26 cellular contexts compared by ENCODE assay signal in genomic region chr3:146546366-146546965, GRCh38. TPM values are rescaled to one million over a fixed set of nuclear protein-coding genes. Genes with fewer than 3 reads are reported as not detected.
DNase-seq lines count a peak whose midpoint lies in the region; ATAC-seq lines count a peak whose summit lies in the region.
"Had no signal": no experiment of that assay in that cellular context is flagged by ENCODE, and none has a peak within 500 bp of the region (broad histone marks: within the 10 kb centered on the region; RNA-seq: fewer than 3 reads in every experiment).

No MANE protein-coding gene starts in this region.

- no peak overlapping the region for H4K8ac ChIP-seq in trophoblast cell (ENCODE audit: low read depth, low read length)

- peaks cover 2 to 3% of the 10 kb centered on the region in 2 experiments for H3K4me1 ChIP-seq in trophoblast cell (ENCODE audit: control insufficient read depth in 1 of 2, insufficient read depth in 2 of 2, low read length in 2 of 2)

- H3K27me3 ChIP-seq in trophoblast cell (ENCODE audit: insufficient read depth, low read length), result no peaks in the 10 kb centered on the region
- H3K27me3 ChIP-seq: left lung, right atrium auricular region had no signal

- POLR2A ChIA-PET in activated naive CD8-positive, alpha-beta T cell treated with anti-CD3 and anti-CD28 coated beads, Interleukin-2, amount 10 ng/mL, durations not matched to agents 7 days and 5 days (lab: Charles Lee), result interaction anchor here (1.0 to 1.2 kb wide), 2 partner anchors 49 to 77 kb away, joined by 3 to 4 read pairs; partner anchors contain the start of gene PLSCR2

- no peak overlapping the region for H2BK120ac ChIP-seq in trophoblast cell (ENCODE audit: insufficient read depth, low read length, poor library complexity)

- H3K14ac ChIP-seq in trophoblast cell (ENCODE audit: low read length), result no peak overlapping the region

- H3K27ac Mint-ChIP-seq in activated T-cell treated with anti-CD3 and anti-CD28 coated beads, Interleukin-2, amount 50 U/mL, for 72 hours, result peak overlapping the region; percentile 66
- no peak overlapping the region for H3K27ac Mint-ChIP-seq in activated T-cell treated with anti-CD3 and anti-CD28 coated beads, Interleukin-2, amount 50 U/mL, for 24 hours
- peak overlapping the region; percentile 82 for H3K27ac Mint-ChIP-seq in activated naive CD8-positive, alpha-beta T cell treated with anti-CD3 and anti-CD28 coated beads, Interleukin-2, amount 10 ng/mL, durations not matched to agents 7 days and 5 days

- no peak overlapping the region for H3K18ac ChIP-seq in trophoblast cell (ENCODE audit: low read length)

- no peak overlapping the region for H3K27ac ChIP-seq in trophoblast cell (ENCODE audit: low read depth, low read length)
- H3K27ac ChIP-seq: left lung, right atrium auricular region, RWPE1, thoracic aorta had no signal

- no peak overlapping the region for H4K12ac ChIP-seq in trophoblast cell (ENCODE audit: low read depth, low read length)

- H3K23ac ChIP-seq in trophoblast cell (ENCODE audit: low read length), result no peak overlapping the region

- H2BK5ac ChIP-seq in trophoblast cell (ENCODE audit: low read depth, low read length, poor library complexity), result no peak overlapping the region

- no peak overlapping the region for H3K9ac ChIP-seq in trophoblast cell (ENCODE audit: low read length)

- no peaks in the 10 kb centered on the region for H3K27me3 Mint-ChIP-seq in activated T-cell treated with anti-CD3 and anti-CD28 coated beads, Interleukin-2, amount 50 U/mL, for 72 hours (ENCODE audit: low read depth)
- H3K27me3 Mint-ChIP-seq in activated T-cell treated with anti-CD3 and anti-CD28 coated beads, Interleukin-2, amount 50 U/mL, for 24 hours, result no peaks in the 10 kb centered on the region
- no peaks in the 10 kb centered on the region for H3K27me3 Mint-ChIP-seq in activated naive CD8-positive, alpha-beta T cell treated with anti-CD3 and anti-CD28 coated beads, Interleukin-2, amount 10 ng/mL, durations not matched to agents 7 days and 5 days

- WGBS in trophoblast cell (ENCODE audit: extremely low coverage, insufficient coverage, insufficient read length), result no CpG with 5 or more reads among the region's 1 CpG

- H3K4me3 Mint-ChIP-seq in activated T-cell treated with anti-CD3 and anti-CD28 coated beads, Interleukin-2, amount 50 U/mL, for 72 hours, result peak overlapping the region; percentile 6 to 63
- no peak overlapping the region for H3K4me3 Mint-ChIP-seq in activated T-cell treated with anti-CD3 and anti-CD28 coated beads, Interleukin-2, amount 50 U/mL, for 24 hours
- H3K4me3 Mint-ChIP-seq in activated naive CD8-positive, alpha-beta T cell treated with anti-CD3 and anti-CD28 coated beads, Interleukin-2, amount 10 ng/mL, durations not matched to agents 7 days and 5 days, result peak overlapping the region; percentile 44

- H2BK12ac ChIP-seq in trophoblast cell (ENCODE audit: low read length), result no peak overlapping the region

- H4K91ac ChIP-seq in trophoblast cell (ENCODE audit: low read depth, low read length), result no peak overlapping the region

- peaks cover 0 to 3% of the 10 kb centered on the region in 2 donors for H3K36me3 Mint-ChIP-seq in activated T-cell treated with anti-CD3 and anti-CD28 coated beads, Interleukin-2, amount 50 U/mL, for 72 hours (ENCODE audit: insufficient read depth in 2 of 2)
- peaks cover 23% of the 10 kb centered on the region for H3K36me3 Mint-ChIP-seq in activated T-cell treated with anti-CD3 and anti-CD28 coated beads, Interleukin-2, amount 50 U/mL, for 24 hours (ENCODE audit: low read depth)
- peaks cover 24% of the 10 kb centered on the region for H3K36me3 Mint-ChIP-seq in activated naive CD8-positive, alpha-beta T cell treated with anti-CD3 and anti-CD28 coated beads, Interleukin-2, amount 10 ng/mL, durations not matched to agents 7 days and 5 days

- H3K4me2 ChIP-seq in trophoblast cell (ENCODE audit: low read length), result no peak overlapping the region

- ATAC-seq in activated T-cell treated with anti-CD3 and anti-CD28 coated beads, Interleukin-2, amount 50 U/mL, for 72 hours (replicated peaks in 1 of 2), result no peak
- no peak for ATAC-seq in activated naive CD8-positive, alpha-beta T cell treated with anti-CD3 and anti-CD28 coated beads, Interleukin-2, amount 10 ng/mL, durations not matched to agents 7 days and 5 days (ENCODE audit: low read depth)
- no peak for ATAC-seq in HG03159 (IDR thresholded peaks at IDR 0.05; ENCODE audit: unreplicated experiment)
- ATAC-seq: left lung, mucosa of descending colon had no signal

- H3K79me1 ChIP-seq in trophoblast cell (ENCODE audit: low read length), result peaks cover 8% of the 10 kb centered on the region

- no peak overlapping the region for H3K4me3 ChIP-seq in trophoblast cell (ENCODE audit: low read depth, low read length)
- H3K4me3 ChIP-seq: left lung, mucosa of descending colon, right atrium auricular region, thoracic aorta had no signal

- no peak overlapping the region for H2AFZ ChIP-seq in trophoblast cell (ENCODE audit: insufficient read depth, low read length, poor library complexity)

- H3K4me1 Mint-ChIP-seq in activated T-cell treated with anti-CD3 and anti-CD28 coated beads, Interleukin-2, amount 50 U/mL, for 72 hours (ENCODE audit: low read depth), result peaks cover 74% of the 10 kb centered on the region
- H3K4me1 Mint-ChIP-seq in activated T-cell treated with anti-CD3 and anti-CD28 coated beads, Interleukin-2, amount 50 U/mL, for 24 hours (ENCODE audit: low read depth), result peaks cover 62% of the 10 kb centered on the region
- H3K4me1 Mint-ChIP-seq in activated naive CD8-positive, alpha-beta T cell treated with anti-CD3 and anti-CD28 coated beads, Interleukin-2, amount 10 ng/mL, durations not matched to agents 7 days and 5 days, result peaks cover 54% of the 10 kb centered on the region

- H3K9me3 ChIP-seq in trophoblast cell (ENCODE audit: insufficient read depth, low read depth, low read length), result no peaks in the 10 kb centered on the region
- H3K9me3 ChIP-seq: left lung, mucosa of descending colon, right atrium auricular region, thoracic aorta had no signal

- no peak overlapping the region for H2AK5ac ChIP-seq in trophoblast cell (ENCODE audit: low read length)

- no peak overlapping the region for H3K4ac ChIP-seq in trophoblast cell (ENCODE audit: low read depth, low read length)

- DNase-seq in activated T-cell treated with anti-CD3 and anti-CD28 coated beads, Interleukin-2, amount 50 U/mL, for 72 hours, result no peak
- DNase-seq in activated T-cell treated with anti-CD3 and anti-CD28 coated beads, Interleukin-2, amount 50 U/mL, for 24 hours, result no peak
- DNase-seq in HCEC 1CT (peak; percentile 20), trophoblast cell (peak; percentile 33 to 67), NCI-H345 treated with DMSO at 0.1 percent for 48 hours (lab: John Stamatoyannopoulos, UW; ENCODE audit: unreplicated experiment) (no peak), inferior parietal cortex (ENCODE audit: extremely low spot score) (no peak)
- no peak for DNase-seq in activated naive CD8-positive, alpha-beta T cell treated with anti-CD3 and anti-CD28 coated beads, Interleukin-2, amount 10 ng/mL, durations not matched to agents 7 days and 5 days
- DNase-seq: activated CD8-positive, alpha-beta memory T cell treated with anti-CD3 and anti-CD28 coated beads for 24 hours; activated effector memory CD4-positive, alpha-beta T cell treated with anti-CD3 and anti-CD28 coated beads, Interleukin-2, amount 50 U/mL, for 16 hours; anterior cingulate cortex; effector memory CD4-positive, alpha-beta T cell; glutamatergic neuron; Karpas-422; left lung; mucosa of descending colon; NCI-H1092; NCI-H2029 treated with DMSO at 0.1 percent for 48 hours; NCI-H510A; nucleus accumbens; stimulated activated CD4-positive, alpha-beta T cell treated with anti-CD3 and anti-CD28 coated beads, Interleukin-15, amount 100 ng/mL, for 24 hours had no signal

- H3K79me2 ChIP-seq in trophoblast cell (ENCODE audit: control insufficient read depth, insufficient read depth, low read length, poor library complexity), result peaks cover 9% of the 10 kb centered on the region

- no peaks in the 10 kb centered on the region for H3K9me3 Mint-ChIP-seq in activated T-cell treated with anti-CD3 and anti-CD28 coated beads, Interleukin-2, amount 50 U/mL, for 72 hours
- no peaks in the 10 kb centered on the region for H3K9me3 Mint-ChIP-seq in activated T-cell treated with anti-CD3 and anti-CD28 coated beads, Interleukin-2, amount 50 U/mL, for 24 hours
- no peaks in the 10 kb centered on the region for H3K9me3 Mint-ChIP-seq in activated naive CD8-positive, alpha-beta T cell treated with anti-CD3 and anti-CD28 coated beads, Interleukin-2, amount 10 ng/mL, durations not matched to agents 7 days and 5 days

- no peaks in the 10 kb centered on the region for H3K36me3 ChIP-seq in trophoblast cell (ENCODE audit: control insufficient read depth in 1 of 2, insufficient read depth in 2 of 2, low read length in 2 of 2)
- H3K36me3 ChIP-seq: left lung, right atrium auricular region, thoracic aorta had no signal

RNA-seq across cellular contexts. Expression of gene PLSCR1, which starts 2.1 kb away (rescaled TPM):
- total RNA-seq in activated T-cell treated with anti-CD3 and anti-CD28 coated beads, Interleukin-2, amount 50 U/mL, for 72 hours, result 10 to 100 TPM; 48.7 to 65.5 TPM
- 100 to 1,000 TPM; 172 to 177 TPM for total RNA-seq in activated naive CD8-positive, alpha-beta T cell treated with anti-CD3 and anti-CD28 coated beads, Interleukin-2, amount 10 ng/mL, durations not matched to agents 7 days and 5 days
- 57.9 and 58.5 TPM in 2 replicates for polyA plus RNA-seq in trophoblast cell (2013)

RNA-seq across cellular contexts. Expression of gene PLSCR5, which starts 58.7 kb away (rescaled TPM):
- total RNA-seq in activated T-cell treated with anti-CD3 and anti-CD28 coated beads, Interleukin-2, amount 50 U/mL, for 72 hours, result not detected
- not detected for total RNA-seq in activated naive CD8-positive, alpha-beta T cell treated with anti-CD3 and anti-CD28 coated beads, Interleukin-2, amount 10 ng/mL, durations not matched to agents 7 days and 5 days
- polyA plus RNA-seq in trophoblast cell (2013), result 13.7 and 14.8 TPM in 2 replicates
- total RNA-seq: cerebellum, HT-29, left lung, mucosa of descending colon, right atrium auricular region, thoracic aorta had no signal

Comparison
In these comparisons a context has a peak if more than half of its experiments do, and no peak if none do; other contexts are left out.
1. DNase-seq: peak in HCEC 1CT (single experiment) and trophoblast cell (2 of 2); none in activated T-cell treated with anti-CD3 and anti-CD28 coated beads, Interleukin-2, amount 50 U/mL, for 72 hours (0 of 2), activated T-cell treated with anti-CD3 and anti-CD28 coated beads, Interleukin-2, amount 50 U/mL, for 24 hours (single experiment), activated naive CD8-positive, alpha-beta T cell treated with anti-CD3 and anti-CD28 coated beads, Interleukin-2, amount 10 ng/mL, durations not matched to agents 7 days and 5 days (single experiment), NCI-H345 treated with DMSO at 0.1 percent for 48 hours (single experiment) and inferior parietal cortex (single experiment).